22 cellular contexts compared by ENCODE assay signal in genomic region chr18:26741041-26741440, GRCh38.
"Had no signal": no experiment of that assay in that cellular context is flagged by ENCODE, and none has a peak within 500 bp of the region (broad histone marks: within the 10 kb centered on the region; RNA-seq: fewer than 3 reads in every experiment).

No MANE protein-coding gene starts in this region.

- DNase-seq: activated CD4-positive, alpha-beta T cell treated with anti-CD3 and anti-CD28 coated beads, Interleukin-2, amount 50 U/mL, for 48 hours; activated naive CD4-positive, alpha-beta T cell treated with anti-CD3 and anti-CD28 coated beads for 36 hours; activated naive CD8-positive, alpha-beta T cell treated with anti-CD3 and anti-CD28 coated beads, Interleukin-2, amount 50 U/mL, for 24 hours; esophagus squamous epithelium; gastrocnemius medialis; heart right ventricle; left colon; midbrain; psoas muscle; right lobe of liver; stimulated activated CD4-positive, alpha-beta T cell treated with anti-CD3 and anti-CD28 coated beads, Interleukin-4, amount 100 ng/mL, for 4 hours; stimulated activated CD8-positive, alpha-beta memory T cell treated with anti-CD3 and anti-CD28 coated beads, Interleukin-4, amount 100 ng/mL, for 48 hours; T-cell; T-helper 9 cell had no signal

- H3K4me3 ChIP-seq: ascending aorta, esophagus squamous epithelium, gastrocnemius medialis, heart right ventricle, lung, psoas muscle, right lobe of liver, smooth muscle cell, suprapubic skin had no signal

- H3K4me1 Mint-ChIP-seq: activated naive CD8-positive, alpha-beta T cell treated with anti-CD3 and anti-CD28 coated beads, Interleukin-2, amount 50 U/mL, for 24 hours; T-cell had no signal

- ATAC-seq: activated naive CD8-positive, alpha-beta T cell treated with anti-CD3 and anti-CD28 coated beads, Interleukin-2, amount 50 U/mL, for 24 hours; gastrocnemius medialis; heart right ventricle; left colon; psoas muscle; T-cell had no signal

- H3K4me1 ChIP-seq: ascending aorta, gastrocnemius medialis had no signal

- H3K36me3 Mint-ChIP-seq: T-cell, type B pancreatic cell had no signal

- H3K9me3 ChIP-seq: ascending aorta, esophagus squamous epithelium, gastrocnemius medialis, heart right ventricle, psoas muscle, right lobe of liver, suprapubic skin had no signal

- H3K27me3 ChIP-seq: ascending aorta, esophagus squamous epithelium, gastrocnemius medialis, heart right ventricle, right lobe of liver, suprapubic skin had no signal

- H3K36me3 ChIP-seq: ascending aorta, esophagus squamous epithelium, gastrocnemius medialis, heart right ventricle, right lobe of liver, suprapubic skin had no signal

- H3K27me3 Mint-ChIP-seq: stimulated activated naive CD8-positive, alpha-beta T cell treated with anti-CD3 and anti-CD28 coated beads, Interleukin-15, Interleukin-2, amounts not matched to agents 100 ng/mL and 50 ng/mL, for 24 hours; T-cell; type B pancreatic cell had no signal

- H3K27ac ChIP-seq: ascending aorta, esophagus squamous epithelium, gastrocnemius medialis, heart right ventricle, psoas muscle, right lobe of liver, suprapubic skin, VCaP had no signal

- H3K4me3 Mint-ChIP-seq: activated naive CD4-positive, alpha-beta T cell treated with anti-CD3 and anti-CD28 coated beads for 36 hours; activated naive CD8-positive, alpha-beta T cell treated with anti-CD3 and anti-CD28 coated beads, Interleukin-2, amount 50 U/mL, for 24 hours; stimulated activated naive CD8-positive, alpha-beta T cell treated with anti-CD3 and anti-CD28 coated beads, Interleukin-15, Interleukin-2, amounts not matched to agents 100 ng/mL and 50 ng/mL, for 24 hours; T-cell; type B pancreatic cell had no signal

- H3K9me3 Mint-ChIP-seq: activated naive CD4-positive, alpha-beta T cell treated with anti-CD3 and anti-CD28 coated beads for 36 hours; activated naive CD8-positive, alpha-beta T cell treated with anti-CD3 and anti-CD28 coated beads, Interleukin-2, amount 50 U/mL, for 24 hours; activated T-helper 2 cell treated with anti-CD3 and anti-CD28 coated beads, Interferon-gamma antibody, Interleukin-2, Interleukin-4, amounts not matched to agents 10 μg/mL and 5 μg/mL and 100 μg/mL, durations not matched to agents 14 hours and 24 hours and 36 hours; stimulated activated naive CD8-positive, alpha-beta T cell treated with anti-CD3 and anti-CD28 coated beads, Interleukin-15, Interleukin-2, amounts not matched to agents 100 ng/mL and 50 ng/mL, for 24 hours had no signal

- H3K27ac Mint-ChIP-seq: activated naive CD4-positive, alpha-beta T cell treated with anti-CD3 and anti-CD28 coated beads for 36 hours; activated naive CD8-positive, alpha-beta T cell treated with anti-CD3 and anti-CD28 coated beads, Interleukin-2, amount 50 U/mL, for 24 hours; activated T-helper 2 cell treated with anti-CD3 and anti-CD28 coated beads, Interferon-gamma antibody, Interleukin-2, Interleukin-4, amounts not matched to agents 10 μg/mL and 5 μg/mL and 100 μg/mL, durations not matched to agents 14 hours and 24 hours and 36 hours; stimulated activated naive CD8-positive, alpha-beta T cell treated with anti-CD3 and anti-CD28 coated beads, Interleukin-15, Interleukin-2, amounts not matched to agents 100 ng/mL and 50 ng/mL, for 24 hours; T-cell; type B pancreatic cell had no signal

- H3K4me2 ChIP-seq: smooth muscle cell had no signal
